19 cellular contexts compared by ENCODE assay signal in the genomic region with DNA sequence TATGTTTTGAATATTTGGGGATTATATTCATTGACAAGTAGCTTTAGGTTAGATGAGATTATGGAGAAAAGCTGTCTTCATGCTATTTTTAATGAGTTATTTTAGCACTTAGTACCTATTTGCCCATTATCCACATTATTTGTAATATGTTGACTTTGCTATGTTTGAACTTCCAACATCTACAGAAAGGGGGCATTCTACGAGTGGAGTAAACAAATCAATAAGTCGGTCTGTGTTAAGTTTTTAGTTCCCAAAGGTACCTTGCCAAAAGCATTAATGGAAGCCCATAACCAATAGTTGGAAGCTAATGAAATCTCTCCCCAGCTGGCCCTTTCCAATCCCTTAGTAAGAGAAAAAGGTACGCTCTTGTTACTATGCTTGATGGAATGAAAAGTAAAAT.
DNase-seq lines count a peak whose midpoint lies in the region; ATAC-seq lines count a peak whose summit lies in the region.
"Had no signal": no experiment of that assay in that cellular context is flagged by ENCODE, and none has a peak within 500 bp of the region (broad histone marks: within the 10 kb centered on the region; RNA-seq: fewer than 3 reads in every experiment).

No MANE protein-coding gene starts in this region.

- H3K4me3 ChIP-seq in trophoblast cell (ENCODE audit: low read depth, low read length): no peak overlapping the region
- H3K4me3 ChIP-seq: BLaER1, GM23248, HAP-1, K562 had no signal

- H3K79me1 ChIP-seq in trophoblast cell (ENCODE audit: low read length): no peaks in the 10 kb centered on the region

- DNase-seq in NAMALWA (ENCODE audit: low spot score) (peak; percentile 5), cerebellar cortex (ENCODE audit: low spot score) (peak; percentile 3), DMS114 treated with DMSO at 0.1 percent for 48 hours (lab: John Stamatoyannopoulos, UW; ENCODE audit: unreplicated experiment) (no peak), RPMI8226 (no peak), NCI-H1436 treated with DMSO at 0.1 percent for 48 hours (lab: John Stamatoyannopoulos, UW) (no peak), trophoblast cell (no peak)
- DNase-seq: ACHN; Calu3; CD4-positive, alpha-beta memory T cell; DMS53; DND-41; EL; GM23248; IMR-90 had no signal

- H4K91ac ChIP-seq in trophoblast cell (ENCODE audit: low read depth, low read length): no peak overlapping the region

- H2BK12ac ChIP-seq in trophoblast cell (ENCODE audit: low read length): no peak overlapping the region

- no peak overlapping the region for H3K4ac ChIP-seq in trophoblast cell (ENCODE audit: low read depth, low read length)

- ATAC-seq in GM18867 (IDR thresholded peaks at IDR 0.05; ENCODE audit: unreplicated experiment): peak; percentile 51
- ATAC-seq: K562 had no signal

- no peak overlapping the region for H3K4me2 ChIP-seq in trophoblast cell (ENCODE audit: low read length)
- H3K4me2 ChIP-seq: BLaER1 had no signal

- WGBS in trophoblast cell (ENCODE audit: extremely low coverage, insufficient coverage, insufficient read length): no CpG with 5 or more reads among the region's 3 CpGs

- no peak overlapping the region for H3K9ac ChIP-seq in trophoblast cell (ENCODE audit: low read length)
- H3K9ac ChIP-seq: BLaER1, GM23248 had no signal

- H4K8ac ChIP-seq in trophoblast cell (ENCODE audit: low read depth, low read length): no peak overlapping the region

- H3K27me3 ChIP-seq in trophoblast cell (ENCODE audit: insufficient read depth, low read length): no peaks in the 10 kb centered on the region
- H3K27me3 ChIP-seq: BLaER1 had no signal

- H3K14ac ChIP-seq in trophoblast cell (ENCODE audit: low read length): no peak overlapping the region

- H3K18ac ChIP-seq in trophoblast cell (ENCODE audit: low read length): no peak overlapping the region

- H3K27ac ChIP-seq in trophoblast cell (ENCODE audit: low read depth, low read length): no peak overlapping the region
- H3K27ac ChIP-seq: BLaER1, GM23248, HL-60 had no signal

- no peak overlapping the region for H2AFZ ChIP-seq in trophoblast cell (ENCODE audit: insufficient read depth, low read length, poor library complexity)
- H2AFZ ChIP-seq: GM23248 had no signal

- H3K79me2 ChIP-seq in trophoblast cell (ENCODE audit: control insufficient read depth, insufficient read depth, low read length, poor library complexity): no peaks in the 10 kb centered on the region

- H4K12ac ChIP-seq in trophoblast cell (ENCODE audit: low read depth, low read length): no peak overlapping the region

- no peak overlapping the region for H2BK5ac ChIP-seq in trophoblast cell (ENCODE audit: low read depth, low read length, poor library complexity)

- H3K23ac ChIP-seq in trophoblast cell (ENCODE audit: low read length): no peak overlapping the region

- H2BK120ac ChIP-seq in trophoblast cell (ENCODE audit: insufficient read depth, low read length, poor library complexity): no peak overlapping the region

- H3K4me1 ChIP-seq in trophoblast cell (ENCODE audit: control insufficient read depth in 1 of 2, insufficient read depth in 2 of 2, low read length in 2 of 2): no peaks in the 10 kb centered on the region
- H3K4me1 ChIP-seq: BLaER1, HAP-1 had no signal

- no peaks in the 10 kb centered on the region for H3K9me3 ChIP-seq in trophoblast cell (ENCODE audit: insufficient read depth, low read depth, low read length)
- H3K9me3 ChIP-seq: BLaER1, HAP-1 had no signal

- no peaks in the 10 kb centered on the region for H3K36me3 ChIP-seq in trophoblast cell (ENCODE audit: control insufficient read depth in 1 of 2, insufficient read depth in 2 of 2, low read length in 2 of 2)
- H3K36me3 ChIP-seq: BLaER1, HAP-1 had no signal

- no peak overlapping the region for H2AK5ac ChIP-seq in trophoblast cell (ENCODE audit: low read length)

Comparison
In these comparisons a context has a peak if more than half of its experiments do, and no peak if none do; other contexts are left out.
1. DNase-seq: peak in NAMALWA (single experiment) and cerebellar cortex (single experiment); none in DMS114 treated with DMSO at 0.1 percent for 48 hours (single experiment), RPMI8226 (single experiment), NCI-H1436 treated with DMSO at 0.1 percent for 48 hours (single experiment) and trophoblast cell (0 of 2).